Comparison of ENCODE assay signal across 25 cellular contexts in genomic region chr3:126516152-126516935, GRCh38. TPM values are rescaled to one million over a fixed set of nuclear protein-coding genes. Genes with fewer than 3 reads are reported as not detected.
"Had no signal": no experiment of that assay in that cellular context is flagged by ENCODE, and none has a peak within 500 bp of the region (broad histone marks: within the 10 kb centered on the region; RNA-seq: fewer than 3 reads in every experiment).

No MANE protein-coding gene starts in this region.

- ATAC-seq: activated CD8-positive, alpha-beta memory T cell treated with anti-CD3 and anti-CD28 coated beads, Interleukin-2, amount 10 ng/mL, durations not matched to agents 7 days and 5 days; activated CD8-positive, alpha-beta T cell treated with anti-CD3 and anti-CD28 coated beads for 36 hours; body of pancreas; effector memory CD8-positive, alpha-beta T cell; gastrocnemius medialis; naive thymus-derived CD4-positive, alpha-beta T cell had no signal

- H3K27me3 ChIP-seq: body of pancreas, dorsolateral prefrontal cortex, gastrocnemius medialis, testis had no signal

- H3K9me3 ChIP-seq: body of pancreas, esophagus squamous epithelium, gastrocnemius medialis, prostate gland, testis had no signal

- H3K36me3 ChIP-seq: esophagus squamous epithelium, gastrocnemius medialis, prostate gland, WERI-Rb-1 had no signal

- H3K4me3 ChIP-seq: body of pancreas, dorsolateral prefrontal cortex, esophagus squamous epithelium, gastrocnemius medialis, prostate gland, testis had no signal

- H3K4me1 ChIP-seq: body of pancreas, prostate gland had no signal

- DNase-seq: activated CD4-positive, alpha-beta T cell treated with anti-CD3 and anti-CD28 coated beads, Interleukin-2, amount 10 ng/mL, durations not matched to agents 7 days and 5 days; activated CD4-positive, CD25-positive, alpha-beta regulatory T cell treated with anti-CD3 and anti-CD28 coated beads, Interleukin-2, amount 50 U/mL, for 72 hours; activated CD8-positive, alpha-beta memory T cell treated with anti-CD3 and anti-CD28 coated beads, Interleukin-2, amount 10 ng/mL, durations not matched to agents 7 days and 5 days; activated CD8-positive, alpha-beta T cell treated with anti-CD3 and anti-CD28 coated beads for 36 hours; activated naive CD4-positive, alpha-beta T cell treated with anti-CD3 and anti-CD28 coated beads, Interleukin-2, amount 10 ng/mL, durations not matched to agents 7 days and 5 days; activated T-cell treated with anti-CD3 and anti-CD28 coated beads for 4 hours; body of pancreas; caudate nucleus; effector memory CD8-positive, alpha-beta T cell; esophagus squamous epithelium; gastrocnemius medialis; head of caudate nucleus; islet precursor cell; naive thymus-derived CD4-positive, alpha-beta T cell; stimulated activated CD4-positive, alpha-beta T cell treated with anti-CD3 and anti-CD28 coated beads, Interleukin-1b, Interleukin-23, amount 100 ng/mL, for 48 hours; T-helper 1 cell; testis; trophoblast cell; WERI-Rb-1 had no signal

- H3K27ac ChIP-seq: body of pancreas, dorsolateral prefrontal cortex, esophagus squamous epithelium, gastrocnemius medialis, prostate gland, testis, WERI-Rb-1 had no signal

RNA-seq across cellular contexts. Expression of gene UROC1, which starts 1.2 kb away (rescaled TPM):
- total RNA-seq: activated CD4-positive, alpha-beta T cell treated with anti-CD3 and anti-CD28 coated beads, Interleukin-2, amount 10 ng/mL, durations not matched to agents 7 days and 5 days; activated CD8-positive, alpha-beta memory T cell treated with anti-CD3 and anti-CD28 coated beads, Interleukin-2, amount 10 ng/mL, durations not matched to agents 7 days and 5 days; activated CD8-positive, alpha-beta T cell treated with anti-CD3 and anti-CD28 coated beads for 36 hours; body of pancreas; esophagus squamous epithelium; lung microvascular endothelial cell; naive thymus-derived CD4-positive, alpha-beta T cell; neural crest cell; osteocyte; skeletal muscle tissue had no signal
- polyA plus RNA-seq: naive thymus-derived CD4-positive, alpha-beta T cell had no signal

RNA-seq across cellular contexts. Expression of gene CHST13, which starts 7.6 kb away (rescaled TPM):
- total RNA-seq: activated CD4-positive, alpha-beta T cell treated with anti-CD3 and anti-CD28 coated beads, Interleukin-2, amount 10 ng/mL, durations not matched to agents 7 days and 5 days; activated CD8-positive, alpha-beta memory T cell treated with anti-CD3 and anti-CD28 coated beads, Interleukin-2, amount 10 ng/mL, durations not matched to agents 7 days and 5 days; activated CD8-positive, alpha-beta T cell treated with anti-CD3 and anti-CD28 coated beads for 36 hours; lung microvascular endothelial cell; osteocyte; skeletal muscle tissue had no signal
- polyA plus RNA-seq: naive thymus-derived CD4-positive, alpha-beta T cell had no signal

RNA-seq across cellular contexts. Expression of gene C3orf22, which starts 42.4 kb away (rescaled TPM):
- total RNA-seq: activated CD4-positive, alpha-beta T cell treated with anti-CD3 and anti-CD28 coated beads, Interleukin-2, amount 10 ng/mL, durations not matched to agents 7 days and 5 days; activated CD8-positive, alpha-beta memory T cell treated with anti-CD3 and anti-CD28 coated beads, Interleukin-2, amount 10 ng/mL, durations not matched to agents 7 days and 5 days; activated CD8-positive, alpha-beta T cell treated with anti-CD3 and anti-CD28 coated beads for 36 hours; body of pancreas; esophagus squamous epithelium; gastrocnemius medialis; lung microvascular endothelial cell; naive thymus-derived CD4-positive, alpha-beta T cell; neural crest cell; osteocyte had no signal
- polyA plus RNA-seq: naive thymus-derived CD4-positive, alpha-beta T cell had no signal
